1 cellular context compared by ENCODE assay signal in genomic region chr3:47380601-47381316, GRCh38.
TF ChIP-seq lines count a peak whose summit lies in the region.

A gene with protein sequence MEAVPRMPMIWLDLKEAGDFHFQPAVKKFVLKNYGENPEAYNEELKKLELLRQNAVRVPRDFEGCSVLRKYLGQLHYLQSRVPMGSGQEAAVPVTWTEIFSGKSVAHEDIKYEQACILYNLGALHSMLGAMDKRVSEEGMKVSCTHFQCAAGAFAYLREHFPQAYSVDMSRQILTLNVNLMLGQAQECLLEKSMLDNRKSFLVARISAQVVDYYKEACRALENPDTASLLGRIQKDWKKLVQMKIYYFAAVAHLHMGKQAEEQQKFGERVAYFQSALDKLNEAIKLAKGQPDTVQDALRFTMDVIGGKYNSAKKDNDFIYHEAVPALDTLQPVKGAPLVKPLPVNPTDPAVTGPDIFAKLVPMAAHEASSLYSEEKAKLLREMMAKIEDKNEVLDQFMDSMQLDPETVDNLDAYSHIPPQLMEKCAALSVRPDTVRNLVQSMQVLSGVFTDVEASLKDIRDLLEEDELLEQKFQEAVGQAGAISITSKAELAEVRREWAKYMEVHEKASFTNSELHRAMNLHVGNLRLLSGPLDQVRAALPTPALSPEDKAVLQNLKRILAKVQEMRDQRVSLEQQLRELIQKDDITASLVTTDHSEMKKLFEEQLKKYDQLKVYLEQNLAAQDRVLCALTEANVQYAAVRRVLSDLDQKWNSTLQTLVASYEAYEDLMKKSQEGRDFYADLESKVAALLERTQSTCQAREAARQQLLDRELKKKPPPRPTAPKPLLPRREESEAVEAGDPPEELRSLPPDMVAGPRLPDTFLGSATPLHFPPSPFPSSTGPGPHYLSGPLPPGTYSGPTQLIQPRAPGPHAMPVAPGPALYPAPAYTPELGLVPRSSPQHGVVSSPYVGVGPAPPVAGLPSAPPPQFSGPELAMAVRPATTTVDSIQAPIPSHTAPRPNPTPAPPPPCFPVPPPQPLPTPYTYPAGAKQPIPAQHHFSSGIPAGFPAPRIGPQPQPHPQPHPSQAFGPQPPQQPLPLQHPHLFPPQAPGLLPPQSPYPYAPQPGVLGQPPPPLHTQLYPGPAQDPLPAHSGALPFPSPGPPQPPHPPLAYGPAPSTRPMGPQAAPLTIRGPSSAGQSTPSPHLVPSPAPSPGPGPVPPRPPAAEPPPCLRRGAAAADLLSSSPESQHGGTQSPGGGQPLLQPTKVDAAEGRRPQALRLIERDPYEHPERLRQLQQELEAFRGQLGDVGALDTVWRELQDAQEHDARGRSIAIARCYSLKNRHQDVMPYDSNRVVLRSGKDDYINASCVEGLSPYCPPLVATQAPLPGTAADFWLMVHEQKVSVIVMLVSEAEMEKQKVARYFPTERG (N-terminal part only) (plus strand): TSS chr3:47381021. CDS start chr3:47381097, 76 bp downstream.

TF ChIP-seq in HepG2, 621 proteins besides CTCF, POLR2A, EP300 and RAD21 (continued from another document and continues in another):
- TF ChIP-seq, protein P1, sequence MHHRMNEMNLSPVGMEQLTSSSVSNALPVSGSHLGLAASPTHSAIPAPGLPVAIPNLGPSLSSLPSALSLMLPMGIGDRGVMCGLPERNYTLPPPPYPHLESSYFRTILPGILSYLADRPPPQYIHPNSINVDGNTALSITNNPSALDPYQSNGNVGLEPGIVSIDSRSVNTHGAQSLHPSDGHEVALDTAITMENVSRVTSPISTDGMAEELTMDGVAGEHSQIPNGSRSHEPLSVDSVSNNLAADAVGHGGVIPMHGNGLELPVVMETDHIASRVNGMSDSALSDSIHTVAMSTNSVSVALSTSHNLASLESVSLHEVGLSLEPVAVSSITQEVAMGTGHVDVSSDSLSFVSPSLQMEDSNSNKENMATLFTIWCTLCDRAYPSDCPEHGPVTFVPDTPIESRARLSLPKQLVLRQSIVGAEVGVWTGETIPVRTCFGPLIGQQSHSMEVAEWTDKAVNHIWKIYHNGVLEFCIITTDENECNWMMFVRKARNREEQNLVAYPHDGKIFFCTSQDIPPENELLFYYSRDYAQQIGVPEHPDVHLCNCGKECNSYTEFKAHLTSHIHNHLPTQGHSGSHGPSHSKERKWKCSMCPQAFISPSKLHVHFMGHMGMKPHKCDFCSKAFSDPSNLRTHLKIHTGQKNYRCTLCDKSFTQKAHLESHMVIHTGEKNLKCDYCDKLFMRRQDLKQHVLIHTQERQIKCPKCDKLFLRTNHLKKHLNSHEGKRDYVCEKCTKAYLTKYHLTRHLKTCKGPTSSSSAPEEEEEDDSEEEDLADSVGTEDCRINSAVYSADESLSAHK (CRISPR knock-in tag; IDR thresholded peaks at IDR 0.05; ENCODE audit: borderline replicate concordance): no peak
- TF ChIP-seq TBX2 (CRISPR knock-in tag; IDR thresholded peaks at IDR 0.05; ENCODE audit: borderline replicate concordance) (peak; percentile 77; the same call in 1 of the 2 replicates), RARG (CRISPR knock-in tag; IDR thresholded peaks at IDR 0.05; ENCODE audit: low read depth) (no peak), ZNF607 (CRISPR knock-in tag; IDR thresholded peaks at IDR 0.05; ENCODE audit: borderline replicate concordance) (peak; percentile 63), ZNF562 (CRISPR knock-in tag; IDR thresholded peaks at IDR 0.05; ENCODE audit: borderline replicate concordance) (no peak), RFXANK (CRISPR knock-in tag; IDR thresholded peaks at IDR 0.05) (no peak; the same call in 1 of the 2 replicates), ZNF136 (CRISPR knock-in tag; IDR thresholded peaks at IDR 0.05; ENCODE audit: low read depth) (peak; percentile 62; the same call in 1 of the 2 replicates), HNRNPLL (IDR thresholded peaks at IDR 0.05; ENCODE audit: low read depth, low read length, poor library complexity, severe bottlenecking) (peak; percentile 78), STAT6 (CRISPR knock-in tag; IDR thresholded peaks at IDR 0.05; ENCODE audit: borderline replicate concordance) (peak; percentile 67; the same call in 1 of the 2 replicates), ZNF713 (CRISPR knock-in tag; IDR thresholded peaks at IDR 0.05) (no peak), BCL6 (CRISPR knock-in tag; IDR thresholded peaks at IDR 0.05) (peak; percentile 15; the same call in 1 of the 2 replicates), TFE3 (CRISPR knock-in tag; IDR thresholded peaks at IDR 0.05) (peak; percentile 99), ZNF619 (CRISPR knock-in tag; IDR thresholded peaks at IDR 0.05) (peak; percentile 69; the same call in 1 of the 2 replicates), ZNF441 (CRISPR knock-in tag; IDR thresholded peaks at IDR 0.05; ENCODE audit: borderline replicate concordance) (peak; percentile 17; the same call in 1 of the 2 replicates), RFX1 (IDR thresholded peaks at IDR 0.05) (no peak), ZNF460 (CRISPR knock-in tag; IDR thresholded peaks at IDR 0.05; ENCODE audit: borderline replicate concordance) (no peak), ZBTB25 (CRISPR knock-in tag; IDR thresholded peaks at IDR 0.05) (peak; percentile 60), NFYB (CRISPR knock-in tag; IDR thresholded peaks at IDR 0.05) (peak; percentile 50), TOPORS (CRISPR knock-in tag; IDR thresholded peaks at IDR 0.05) (no peak), NKX3-1 (CRISPR knock-in tag; IDR thresholded peaks at IDR 0.05) (0 out of 2 replicates have a peak, but pooled peaks have one; percentile 52), ISL2 (CRISPR knock-in tag; IDR thresholded peaks at IDR 0.05) (peak; percentile 68; the same call in 1 of the 2 replicates), ZNF589 (CRISPR knock-in tag; conservative IDR thresholded peaks at IDR 0.05) (0 out of 2 replicates have a peak, but pooled peaks have one; percentile 0), ZNF598 (CRISPR knock-in tag; IDR thresholded peaks at IDR 0.05; ENCODE audit: borderline replicate concordance) (0 out of 2 replicates have a peak, but pooled peaks have one; percentile 70), ZNF761 (CRISPR knock-in tag; conservative IDR thresholded peaks at IDR 0.05) (no peak), MXD1 (CRISPR knock-in tag; IDR thresholded peaks at IDR 0.05) (peak; percentile 81), NR3C1 (CRISPR knock-in tag; IDR thresholded peaks at IDR 0.05) (no peak), NR2C2 (CRISPR knock-in tag; IDR thresholded peaks at IDR 0.05; ENCODE audit: borderline replicate concordance) (peak; percentile 82; the same call in 1 of the 2 replicates), CREB1 (IDR thresholded peaks at IDR 0.05) (peak; percentile 94), CREB1 (CRISPR knock-in tag; IDR thresholded peaks at IDR 0.05) (peak; percentile 73), RFXAP (CRISPR knock-in tag; IDR thresholded peaks at IDR 0.05; ENCODE audit: borderline replicate concordance) (peak; percentile 80; the same call in 1 of the 2 replicates), ZNF816 (CRISPR knock-in tag; IDR thresholded peaks at IDR 0.05; ENCODE audit: borderline replicate concordance) (peak; percentile 75; the same call in 1 of the 2 replicates)
- TF ChIP-seq, protein P2, sequence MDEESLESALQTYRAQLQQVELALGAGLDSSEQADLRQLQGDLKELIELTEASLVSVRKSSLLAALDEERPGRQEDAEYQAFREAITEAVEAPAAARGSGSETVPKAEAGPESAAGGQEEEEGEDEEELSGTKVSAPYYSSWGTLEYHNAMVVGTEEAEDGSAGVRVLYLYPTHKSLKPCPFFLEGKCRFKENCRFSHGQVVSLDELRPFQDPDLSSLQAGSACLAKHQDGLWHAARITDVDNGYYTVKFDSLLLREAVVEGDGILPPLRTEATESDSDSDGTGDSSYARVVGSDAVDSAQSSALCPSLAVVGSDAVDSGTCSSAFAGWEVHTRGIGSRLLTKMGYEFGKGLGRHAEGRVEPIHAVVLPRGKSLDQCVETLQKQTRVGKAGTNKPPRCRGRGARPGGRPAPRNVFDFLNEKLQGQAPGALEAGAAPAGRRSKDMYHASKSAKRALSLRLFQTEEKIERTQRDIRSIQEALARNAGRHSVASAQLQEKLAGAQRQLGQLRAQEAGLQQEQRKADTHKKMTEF (CRISPR knock-in tag; IDR thresholded peaks at IDR 0.05): peak; percentile 85; the same call in 1 of the 2 replicates
- TF ChIP-seq, protein P3, sequence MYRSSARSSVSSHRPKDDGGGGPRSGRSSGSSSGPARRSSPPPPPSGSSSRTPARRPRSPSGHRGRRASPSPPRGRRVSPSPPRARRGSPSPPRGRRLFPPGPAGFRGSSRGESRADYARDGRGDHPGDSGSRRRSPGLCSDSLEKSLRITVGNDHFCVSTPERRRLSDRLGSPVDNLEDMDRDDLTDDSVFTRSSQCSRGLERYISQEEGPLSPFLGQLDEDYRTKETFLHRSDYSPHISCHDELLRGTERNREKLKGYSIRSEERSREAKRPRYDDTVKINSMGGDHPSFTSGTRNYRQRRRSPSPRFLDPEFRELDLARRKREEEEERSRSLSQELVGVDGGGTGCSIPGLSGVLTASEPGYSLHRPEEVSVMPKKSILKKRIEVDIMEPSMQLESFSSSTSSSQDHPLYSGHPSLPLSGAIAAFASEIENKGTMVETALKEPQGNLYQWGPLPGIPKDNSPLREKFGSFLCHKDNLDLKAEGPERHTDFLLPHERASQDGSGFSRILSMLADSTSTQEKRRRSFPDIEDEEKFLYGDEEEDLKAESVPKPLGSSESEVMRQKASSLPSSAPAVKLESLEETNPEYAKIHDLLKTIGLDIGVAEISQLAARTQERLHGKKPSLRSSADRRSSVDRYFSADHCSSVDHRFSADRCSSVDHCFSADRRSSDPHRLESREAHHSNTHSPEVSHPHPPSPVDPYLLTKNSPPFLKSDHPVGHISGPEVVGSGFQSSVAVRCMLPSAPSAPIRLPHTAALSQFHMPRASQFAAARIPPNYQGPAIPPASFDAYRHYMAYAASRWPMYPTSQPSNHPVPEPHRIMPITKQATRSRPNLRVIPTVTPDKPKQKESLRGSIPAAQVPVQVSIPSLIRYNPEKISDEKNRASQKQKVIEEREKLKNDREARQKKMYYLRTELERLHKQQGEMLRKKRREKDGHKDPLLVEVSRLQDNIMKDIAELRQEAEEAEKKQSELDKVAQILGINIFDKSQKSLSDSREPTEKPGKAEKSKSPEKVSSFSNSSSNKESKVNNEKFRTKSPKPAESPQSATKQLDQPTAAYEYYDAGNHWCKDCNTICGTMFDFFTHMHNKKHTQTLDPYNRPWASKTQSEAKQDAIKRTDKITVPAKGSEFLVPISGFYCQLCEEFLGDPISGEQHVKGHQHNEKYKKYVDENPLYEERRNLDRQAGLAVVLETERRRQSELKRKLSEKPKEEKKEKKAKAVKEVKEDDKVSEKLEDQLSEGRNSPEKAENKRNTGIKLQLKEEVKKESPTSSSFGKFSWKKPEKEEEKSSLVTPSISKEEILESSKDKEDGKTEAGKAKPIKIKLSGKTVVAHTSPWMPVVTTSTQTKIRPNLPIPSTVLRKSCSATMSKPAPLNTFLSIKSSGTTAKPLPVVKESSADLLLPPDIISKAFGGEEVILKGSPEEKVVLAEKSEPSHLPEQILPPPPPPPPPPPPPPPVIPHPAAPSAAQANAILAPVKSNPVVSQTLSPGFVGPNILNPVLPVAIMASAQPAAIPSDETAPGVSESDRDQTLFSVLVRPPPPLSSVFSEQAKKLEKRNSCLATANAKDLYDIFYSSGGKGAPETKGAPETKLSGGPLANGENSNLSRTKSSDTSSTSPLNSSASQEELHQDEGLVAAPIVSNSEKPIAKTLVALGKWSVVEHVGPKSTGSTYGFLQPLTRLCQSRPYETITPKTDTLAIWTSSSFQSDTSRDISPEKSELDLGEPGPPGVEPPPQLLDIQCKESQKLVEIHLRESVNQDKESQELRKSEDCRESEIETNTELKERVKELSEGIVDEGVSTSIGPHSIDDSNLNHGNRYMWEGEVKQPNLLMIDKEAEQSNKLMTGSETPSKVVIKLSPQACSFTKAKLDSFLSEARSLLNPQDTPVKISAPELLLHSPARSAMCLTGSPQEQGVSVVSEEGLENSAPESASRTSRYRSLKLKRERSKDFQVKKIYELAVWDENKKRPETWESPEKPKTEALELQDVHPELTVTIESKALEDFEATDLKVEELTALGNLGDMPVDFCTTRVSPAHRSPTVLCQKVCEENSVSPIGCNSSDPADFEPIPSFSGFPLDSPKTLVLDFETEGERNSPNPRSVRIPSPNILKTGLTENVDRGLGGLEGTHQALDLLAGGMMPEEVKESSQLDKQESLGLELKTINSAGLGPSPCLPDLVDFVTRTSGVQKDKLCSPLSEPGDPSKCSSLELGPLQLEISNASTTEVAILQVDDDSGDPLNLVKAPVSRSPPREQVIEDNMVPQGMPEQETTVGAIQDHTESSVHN (CRISPR knock-in tag; IDR thresholded peaks at IDR 0.05): no peak; the same call in 1 of the 2 replicates
